1 cellular context compared by ENCODE assay signal in the genomic region with DNA sequence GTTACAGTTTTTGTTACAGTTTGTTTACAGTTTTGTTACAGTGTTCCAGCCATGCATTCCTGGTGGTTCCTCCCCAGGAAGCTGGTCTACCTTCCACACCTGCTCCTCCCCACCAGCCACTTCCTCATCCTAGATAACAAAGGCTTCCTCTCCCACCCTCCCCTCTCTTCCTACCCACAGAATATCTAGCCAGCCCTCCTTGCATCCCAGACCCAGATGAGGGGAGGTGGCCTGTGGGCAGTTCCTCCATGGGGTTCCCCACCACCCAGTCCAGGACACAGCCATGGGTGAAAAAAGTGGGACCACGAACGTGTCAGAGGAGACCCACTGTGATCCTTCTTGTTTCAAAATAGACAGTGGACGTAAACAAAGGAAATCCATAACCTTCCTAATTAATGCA.
TF ChIP-seq lines count a peak whose summit lies in the region.

No MANE protein-coding gene starts in this region.

TF ChIP-seq in H1, 55 proteins besides CTCF, POLR2A, EP300 and RAD21:
- TF ChIP-seq TAF1 (IDR thresholded peaks at IDR 0.05; ENCODE audit: low read depth, low read length) = no peak
